In genomic region chr3:37218206-37218605, GRCh38 we compare ENCODE assay signal across 1 cellular context.
TF ChIP-seq lines count a peak whose summit lies in the region.

No MANE protein-coding gene starts in this region.

TF ChIP-seq in HepG2, 621 proteins besides CTCF, POLR2A, EP300 and RAD21:
- no peak for TF ChIP-seq PAXIP1 (CRISPR knock-in tag; conservative IDR thresholded peaks at IDR 0.05)
- TF ChIP-seq, protein P1, sequence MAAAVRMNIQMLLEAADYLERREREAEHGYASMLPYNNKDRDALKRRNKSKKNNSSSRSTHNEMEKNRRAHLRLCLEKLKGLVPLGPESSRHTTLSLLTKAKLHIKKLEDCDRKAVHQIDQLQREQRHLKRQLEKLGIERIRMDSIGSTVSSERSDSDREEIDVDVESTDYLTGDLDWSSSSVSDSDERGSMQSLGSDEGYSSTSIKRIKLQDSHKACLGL (CRISPR knock-in tag; IDR thresholded peaks at IDR 0.05): 0 out of 2 replicates have a peak, but pooled peaks have one; percentile 25
- TF ChIP-seq HDAC6 (IDR thresholded peaks at IDR 0.05; ENCODE audit: low read depth, low read length): no peak
- no peak for TF ChIP-seq ZNF224 (CRISPR knock-in tag; IDR thresholded peaks at IDR 0.05)
